1 cellular context compared by ENCODE assay signal in the genomic region with DNA sequence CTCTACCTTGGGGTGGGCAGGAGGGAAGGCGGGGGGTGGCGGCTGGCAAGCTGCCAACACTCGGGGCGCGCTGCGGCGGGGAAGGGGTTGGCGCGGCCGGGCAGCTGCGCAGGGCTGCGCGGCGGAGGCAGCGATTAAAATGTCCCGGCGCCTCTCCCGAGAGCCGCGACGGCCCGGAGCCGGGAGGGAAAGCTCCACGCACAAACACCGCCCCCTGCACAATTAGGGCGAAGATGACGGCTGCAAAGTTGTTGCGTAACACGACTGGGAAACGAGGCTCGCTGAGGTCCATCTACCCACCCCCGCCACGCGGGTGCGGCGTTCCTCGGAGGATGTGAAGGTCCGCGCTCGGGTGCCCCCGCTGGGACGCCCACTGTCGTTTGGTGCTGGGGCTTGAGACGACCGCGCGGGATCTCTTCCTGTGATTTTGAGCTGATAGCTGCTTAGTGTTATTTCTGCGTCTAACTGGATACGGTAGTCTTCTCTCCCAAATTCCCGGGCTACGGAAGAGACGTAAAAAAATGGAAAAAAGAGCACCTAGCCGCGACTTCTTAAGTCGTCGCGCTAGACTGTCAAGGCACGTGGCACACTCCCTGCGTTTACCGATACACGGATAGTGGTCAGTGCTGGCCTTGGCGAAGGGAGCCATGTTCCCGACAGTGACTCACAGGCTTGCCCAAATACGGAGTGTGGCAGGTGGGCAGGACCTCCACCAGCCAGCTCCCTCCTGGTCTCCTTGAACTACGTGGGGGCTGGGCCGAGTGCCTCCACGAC.
TF ChIP-seq lines count a peak whose summit lies in the region.

No MANE protein-coding gene starts in this region.

TF ChIP-seq in K562, 482 proteins besides CTCF, POLR2A, EP300 and RAD21 (continued from another document and continues in another):
- TF ChIP-seq CEBPZ (IDR thresholded peaks at IDR 0.05; ENCODE audit: borderline replicate concordance, low read depth, low read length) (no peak), CCNT2 (IDR thresholded peaks at IDR 0.05; ENCODE audit: borderline replicate concordance, extremely low read depth, insufficient read length, low read depth, low read length) (no peak), TSC22D4 (tag; IDR thresholded peaks at IDR 0.05) (no peak), CREB1 (IDR thresholded peaks at IDR 0.05) (peak; percentile 56), CREB1 (CRISPR knock-in tag; IDR thresholded peaks at IDR 0.05) (no peak), SETDB1 (IDR thresholded peaks at IDR 0.05; ENCODE audit: low read length) (no peak), SMAD3 (CRISPR knock-in tag; conservative IDR thresholded peaks at IDR 0.05) (no peak), KLF6 (CRISPR knock-in tag; IDR thresholded peaks at IDR 0.05; ENCODE audit: borderline replicate concordance) (no peak), ZFPM2 (CRISPR knock-in tag; IDR thresholded peaks at IDR 0.05) (no peak), CREB3L1 (IDR thresholded peaks at IDR 0.05; ENCODE audit: borderline replicate concordance, low read depth) (peak; percentile 40; the same call in 1 of the 2 replicates), USF1 (CRISPR knock-in tag; IDR thresholded peaks at IDR 0.05) (peak; percentile 29), EZH2 (IDR thresholded peaks at IDR 0.05; ENCODE audit: borderline replicate concordance, low read depth, low read length) (no peak), ZNF584 (CRISPR knock-in tag; IDR thresholded peaks at IDR 0.05; ENCODE audit: low read depth) (no peak), FOXJ2 (tag; IDR thresholded peaks at IDR 0.05) (no peak), NCOA6 (IDR thresholded peaks at IDR 0.05) (peak; percentile 46; the same call in 1 of the 2 replicates), TFAP4 (CRISPR knock-in tag; IDR thresholded peaks at IDR 0.05; ENCODE audit: borderline replicate concordance) (0 out of 2 replicates have a peak, but pooled peaks have one; percentile 47), KAT8 (IDR thresholded peaks at IDR 0.05; ENCODE audit: low read depth) (no peak), OTX1 (CRISPR knock-in tag; IDR thresholded peaks at IDR 0.05) (no peak), MGA (IDR thresholded peaks at IDR 0.05) (peak; percentile 97), SAFB (IDR thresholded peaks at IDR 0.05; ENCODE audit: borderline replicate concordance, low read depth, low read length) (0 out of 2 replicates have a peak, but pooled peaks have one; percentile 16), CHD4 (IDR thresholded peaks at IDR 0.05; ENCODE audit: insufficient read depth, insufficient replicate concordance, low read depth, low read length, poor library complexity, severe bottlenecking) (no peak), SMAD4 (CRISPR knock-in tag; conservative IDR thresholded peaks at IDR 0.05) (peak; percentile 34), ASH1L (IDR thresholded peaks at IDR 0.05; ENCODE audit: borderline replicate concordance, low read depth, partially characterized antibody) (no peak), KAT7 (CRISPR knock-in tag; IDR thresholded peaks at IDR 0.05; ENCODE audit: borderline replicate concordance) (peak; percentile 91; the same call in 1 of the 2 replicates)
- TF ChIP-seq, protein P1, sequence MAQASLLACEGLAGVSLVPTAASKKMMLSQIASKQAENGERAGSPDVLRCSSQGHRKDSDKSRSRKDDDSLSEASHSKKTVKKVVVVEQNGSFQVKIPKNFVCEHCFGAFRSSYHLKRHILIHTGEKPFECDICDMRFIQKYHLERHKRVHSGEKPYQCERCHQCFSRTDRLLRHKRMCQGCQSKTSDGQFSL (CRISPR knock-in tag; IDR thresholded peaks at IDR 0.05), result no peak; the same call in 1 of the 2 replicates
- TF ChIP-seq, protein P1 (tag; IDR thresholded peaks at IDR 0.05), result no peak; a peak in 1 of 4 replicates
- TF ChIP-seq, protein P2, sequence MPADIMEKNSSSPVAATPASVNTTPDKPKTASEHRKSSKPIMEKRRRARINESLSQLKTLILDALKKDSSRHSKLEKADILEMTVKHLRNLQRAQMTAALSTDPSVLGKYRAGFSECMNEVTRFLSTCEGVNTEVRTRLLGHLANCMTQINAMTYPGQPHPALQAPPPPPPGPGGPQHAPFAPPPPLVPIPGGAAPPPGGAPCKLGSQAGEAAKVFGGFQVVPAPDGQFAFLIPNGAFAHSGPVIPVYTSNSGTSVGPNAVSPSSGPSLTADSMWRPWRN (IDR thresholded peaks at IDR 0.05; ENCODE audit: low read depth), result no peak
